21 cellular contexts compared by ENCODE assay signal in genomic region chr5:179431221-179431620, GRCh38.
"Had no signal": no experiment of that assay in that cellular context is flagged by ENCODE, and none has a peak within 500 bp of the region (broad histone marks: within the 10 kb centered on the region; RNA-seq: fewer than 3 reads in every experiment).

No MANE protein-coding gene starts in this region.

- H3K9me3 Mint-ChIP-seq: type B pancreatic cell had no signal

- H3K36me3 ChIP-seq: heart left ventricle, neutrophil, right atrium auricular region, suprapubic skin, thyroid gland, vagina had no signal

- H3K4me1 ChIP-seq: heart left ventricle, right atrium auricular region, suprapubic skin, thyroid gland, vagina had no signal

- H3K27me3 Mint-ChIP-seq: naive B cell had no signal

- H3K4me3 ChIP-seq: dorsolateral prefrontal cortex, heart left ventricle, lung, right atrium auricular region, smooth muscle cell, suprapubic skin, thyroid gland, vagina had no signal

- H3K27ac ChIP-seq: dorsolateral prefrontal cortex, heart left ventricle, neutrophil, right atrium auricular region, suprapubic skin, thyroid gland, vagina had no signal

- H3K9me3 ChIP-seq: heart left ventricle, neutrophil, right atrium auricular region, suprapubic skin, thyroid gland, vagina had no signal

- H3K4me3 Mint-ChIP-seq: naive B cell; stimulated activated effector memory CD8-positive, alpha-beta T cell treated with anti-CD3 and anti-CD28 coated beads, Interleukin-12 subunit alpha, Interleukin-12 subunit beta, amount 100 ng/mL, for 72 hours; type B pancreatic cell had no signal

- H3K27ac Mint-ChIP-seq: stimulated activated effector memory CD8-positive, alpha-beta T cell treated with anti-CD3 and anti-CD28 coated beads, Interleukin-12 subunit alpha, Interleukin-12 subunit beta, amount 100 ng/mL, for 72 hours; type B pancreatic cell had no signal

- H3K36me3 Mint-ChIP-seq: naive B cell; stimulated activated effector memory CD8-positive, alpha-beta T cell treated with anti-CD3 and anti-CD28 coated beads, Interleukin-12 subunit alpha, Interleukin-12 subunit beta, amount 100 ng/mL, for 72 hours; type B pancreatic cell had no signal

- H3K27me3 ChIP-seq: heart left ventricle, neutrophil, right atrium auricular region, suprapubic skin, thyroid gland, vagina had no signal

- H3K4me1 Mint-ChIP-seq: naive B cell; stimulated activated effector memory CD8-positive, alpha-beta T cell treated with anti-CD3 and anti-CD28 coated beads, Interleukin-12 subunit alpha, Interleukin-12 subunit beta, amount 100 ng/mL, for 72 hours had no signal

- DNase-seq: cortex of kidney; dorsolateral prefrontal cortex; effector CD8-positive, alpha-beta T cell; hippocampal formation; left colon; left ventricle myocardium superior; mesendoderm; naive B cell; stimulated activated CD4-positive, alpha-beta T cell treated with anti-CD3 and anti-CD28 coated beads, Interleukin-4, amount 100 ng/mL, for 1 hour; stimulated activated CD8-positive, alpha-beta memory T cell treated with anti-CD3 and anti-CD28 coated beads, Interleukin-4, amount 100 ng/mL, for 48 hours; stimulated activated naive CD8-positive, alpha-beta T cell treated with anti-CD3 and anti-CD28 coated beads, Interleukin-15, Interleukin-2, amounts not matched to agents 100 U/mL and 50 U/mL, for 24 hours; thyroid gland had no signal
